1 cellular context compared by ENCODE assay signal in genomic region chr6:165765256-165765655, GRCh38.
A peak's percentile ranks its signal among the peaks of the same experiment; 100 is the strongest.
DNase-seq lines count a peak whose midpoint lies in the region.
"Not testable (repeated sequence)": the region's sequence is repeated elsewhere in the genome, so short reads cannot be mapped to it uniquely, and the experiment has no call there.

No MANE protein-coding gene starts in this region.

- H3K9me3 Mint-ChIP-seq in activated CD4-positive, alpha-beta T cell treated with anti-CD3 and anti-CD28 coated beads, Interleukin-2, amount 10 ng/mL, durations not matched to agents 24 days and 14 days = not testable (repeated sequence)

- H3K4me1 Mint-ChIP-seq in activated CD4-positive, alpha-beta T cell treated with anti-CD3 and anti-CD28 coated beads, Interleukin-2, amount 10 ng/mL, durations not matched to agents 24 days and 14 days = not testable (repeated sequence)

- intact Hi-C loops in activated CD4-positive, alpha-beta T cell treated with anti-CD3 and anti-CD28 coated beads, Interleukin-2, amount 10 ng/mL, durations not matched to agents 24 days and 14 days (cut with micrococcal nuclease) = not testable (repeated sequence)

- not testable (repeated sequence) for H3K36me3 Mint-ChIP-seq in activated CD4-positive, alpha-beta T cell treated with anti-CD3 and anti-CD28 coated beads, Interleukin-2, amount 10 ng/mL, durations not matched to agents 24 days and 14 days (ENCODE audit: low read depth)

- H3K27me3 Mint-ChIP-seq in activated CD4-positive, alpha-beta T cell treated with anti-CD3 and anti-CD28 coated beads, Interleukin-2, amount 10 ng/mL, durations not matched to agents 24 days and 14 days = not testable (repeated sequence)

- not testable (repeated sequence) for H3K4me3 Mint-ChIP-seq in activated CD4-positive, alpha-beta T cell treated with anti-CD3 and anti-CD28 coated beads, Interleukin-2, amount 10 ng/mL, durations not matched to agents 24 days and 14 days

- H3K27ac Mint-ChIP-seq in activated CD4-positive, alpha-beta T cell treated with anti-CD3 and anti-CD28 coated beads, Interleukin-2, amount 10 ng/mL, durations not matched to agents 24 days and 14 days = not testable (repeated sequence)

- DNase-seq in activated CD4-positive, alpha-beta T cell treated with anti-CD3 and anti-CD28 coated beads, Interleukin-2, amount 10 ng/mL, durations not matched to agents 24 days and 14 days = peak; percentile 31
